ENCODE assay signal across 31 cellular contexts in genomic region chrX:153303276-153304262, GRCh38. TPM values are rescaled to one million over a fixed set of nuclear protein-coding genes. Genes with fewer than 3 reads are reported as not detected.
"Had no signal": no experiment of that assay in that cellular context is flagged by ENCODE, and none has a peak within 500 bp of the region (broad histone marks: within the 10 kb centered on the region; RNA-seq: fewer than 3 reads in every experiment).

No MANE protein-coding gene starts in this region.

- H3K27ac ChIP-seq: ascending aorta, RWPE1, SJCRH30 had no signal

- H3K4me2 ChIP-seq: SK-N-SH had no signal

- DNase-seq: activated CD4-positive, alpha-beta memory T cell treated with anti-CD3 and anti-CD28 coated beads for 36 hours; activated CD4-positive, alpha-beta T cell treated with anti-CD3 and anti-CD28 coated beads for 48 hours; activated CD4-positive, CD25-positive, alpha-beta regulatory T cell treated with anti-CD3 and anti-CD28 coated beads, Interleukin-2, amount 50 U/mL, for 72 hours; activated CD8-positive, alpha-beta memory T cell treated with anti-CD3 and anti-CD28 coated beads for 24 hours; activated effector memory CD4-positive, alpha-beta T cell treated with anti-CD3 and anti-CD28 coated beads, Interleukin-2, amount 50 U/mL, for 16 hours; activated naive CD4-positive, alpha-beta T cell treated with Interleukin-2 at 50 U/mL for 16 hours; activated naive CD8-positive, alpha-beta T cell treated with anti-CD3 and anti-CD28 coated beads, Interleukin-2, amount 50 U/mL, for 24 hours; activated T-cell treated with anti-CD3 and anti-CD28 coated beads, Interleukin-2, amount 50 U/mL, for 4 hours; amniotic stem cell; Kasumi-1; NCI-H1048; NCI-H146; NCI-H187 treated with DMSO at 0.1 percent for 48 hours; NCI-H2081 treated with DMSO at 0.1 percent for 48 hours; NCI-H226; NCI-H510A; NCI-H526 treated with DMSO at 0.1 percent for 48 hours; NCI-H82; OCI-M1; Right ventricle myocardium superior; SJCRH30; SK-N-SH; SW 1271; T-helper 9 cell had no signal

- H3K9me3 ChIP-seq: ascending aorta, SJCRH30, SK-N-SH had no signal

- H3K4me1 Mint-ChIP-seq: brain; central memory CD8-positive, alpha-beta T cell; WTC11 had no signal

- H3K4me1 ChIP-seq: ascending aorta, SJCRH30 had no signal

- H3K36me3 ChIP-seq: ascending aorta, SJCRH30 had no signal

- H3K4me3 Mint-ChIP-seq: activated CD4-positive, alpha-beta memory T cell treated with anti-CD3 and anti-CD28 coated beads for 36 hours; activated naive CD8-positive, alpha-beta T cell treated with anti-CD3 and anti-CD28 coated beads, Interleukin-2, amount 50 U/mL, for 24 hours; activated T-cell treated with anti-CD3 and anti-CD28 coated beads, Interleukin-2, amount 50 U/mL, for 4 hours; brain; central memory CD8-positive, alpha-beta T cell; T-helper 1 cell treated with Interleukin-12 subunit alpha and Interleukin-12 subunit beta and Interleukin-4 antibody, amounts not matched to agents 30 μg/mL and 1 μg/mL, for 36 hours; WTC11 had no signal

- H3K9me3 Mint-ChIP-seq: activated CD4-positive, alpha-beta memory T cell treated with anti-CD3 and anti-CD28 coated beads for 36 hours; activated naive CD4-positive, alpha-beta T cell treated with anti-CD3 and anti-CD28 coated beads, Interleukin-2, amount 50 U/mL, for 72 hours; activated naive CD8-positive, alpha-beta T cell treated with anti-CD3 and anti-CD28 coated beads, Interleukin-2, amount 50 U/mL, for 24 hours; activated T-cell treated with anti-CD3 and anti-CD28 coated beads, Interleukin-2, amount 50 U/mL, for 4 hours; central memory CD8-positive, alpha-beta T cell; T-helper 1 cell treated with Interleukin-12 subunit alpha and Interleukin-12 subunit beta and Interleukin-4 antibody, amounts not matched to agents 30 μg/mL and 1 μg/mL, for 36 hours; WTC11 had no signal

- H3K4me3 ChIP-seq: ascending aorta, SJCRH30 had no signal

- H3K27ac Mint-ChIP-seq: activated CD4-positive, alpha-beta memory T cell treated with anti-CD3 and anti-CD28 coated beads for 36 hours; activated naive CD4-positive, alpha-beta T cell treated with anti-CD3 and anti-CD28 coated beads, Interleukin-2, amount 50 U/mL, for 72 hours; activated naive CD8-positive, alpha-beta T cell treated with anti-CD3 and anti-CD28 coated beads, Interleukin-2, amount 50 U/mL, for 24 hours; brain; T-helper 1 cell treated with Interleukin-12 subunit alpha and Interleukin-12 subunit beta and Interleukin-4 antibody, amounts not matched to agents 30 μg/mL and 1 μg/mL, for 36 hours; WTC11 had no signal

- H3K27me3 ChIP-seq: ascending aorta, SJCRH30 had no signal

- H3K36me3 Mint-ChIP-seq: activated CD4-positive, alpha-beta memory T cell treated with anti-CD3 and anti-CD28 coated beads for 36 hours; activated naive CD4-positive, alpha-beta T cell treated with anti-CD3 and anti-CD28 coated beads, Interleukin-2, amount 50 U/mL, for 72 hours; brain; WTC11 had no signal

- H3K9ac ChIP-seq: SK-N-SH had no signal

RNA-seq across cellular contexts. Expression of gene PNMA6F, which starts 18.0 kb away (rescaled TPM):
- total RNA-seq: activated CD4-positive, alpha-beta memory T cell treated with anti-CD3 and anti-CD28 coated beads for 36 hours; activated naive CD4-positive, alpha-beta T cell treated with anti-CD3 and anti-CD28 coated beads, Interleukin-2, amount 50 U/mL, for 72 hours; activated T-cell treated with anti-CD3 and anti-CD28 coated beads, Interleukin-2, amount 50 U/mL, for 4 hours; ascending aorta; Right ventricle myocardium superior; SJCRH30 had no signal
- polyA plus RNA-seq: SK-N-SH had no signal
